14 cellular contexts compared by ENCODE assay signal in the genomic region with DNA sequence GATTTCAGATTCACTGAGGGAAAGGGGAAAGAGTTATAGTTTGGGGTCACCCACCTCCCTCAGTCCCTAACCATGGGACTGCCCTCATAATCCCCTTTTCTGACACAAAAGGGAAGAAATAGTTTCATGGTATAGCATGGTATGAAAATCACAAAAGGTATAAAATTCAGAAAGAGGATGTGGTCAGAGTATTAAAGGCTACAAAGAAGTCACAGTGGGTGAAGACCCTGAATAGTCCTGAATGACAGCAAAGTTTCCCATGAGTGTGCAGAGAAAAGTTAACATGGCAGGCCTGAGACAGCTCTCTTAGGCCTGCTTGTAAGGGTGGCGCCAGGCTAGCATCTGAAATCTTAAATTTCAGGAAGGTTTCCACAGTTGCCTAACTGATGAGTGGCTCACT.
"Had no signal": no experiment of that assay in that cellular context is flagged by ENCODE, and none has a peak within 500 bp of the region (broad histone marks: within the 10 kb centered on the region; RNA-seq: fewer than 3 reads in every experiment).

No MANE protein-coding gene starts in this region.

- ATAC-seq: activated T-helper 17 cell treated with anti-CD3 and anti-CD28 coated beads, Interleukin-2, amount 50 U/mL, for 72 hours; effector memory CD8-positive, alpha-beta T cell; heart left ventricle had no signal

- H3K27ac ChIP-seq: ascending aorta, epithelial cell of prostate, heart left ventricle, right atrium auricular region, skin epidermis had no signal

- H3K4me3 ChIP-seq: ascending aorta, heart left ventricle, right atrium auricular region, skin epidermis had no signal

- H3K4me1 ChIP-seq: ascending aorta had no signal

- H3K9me3 ChIP-seq: ascending aorta, heart left ventricle, right atrium auricular region had no signal

- DNase-seq: activated CD4-positive, alpha-beta T cell treated with anti-CD3 and anti-CD28 coated beads for 1 hour; activated CD4-positive, alpha-beta T cell treated with anti-CD3 and anti-CD28 coated beads, Interleukin-2, amount 50 U/mL, for 4 hours; activated naive CD4-positive, alpha-beta T cell treated with anti-CD3 and anti-CD28 coated beads, Interleukin-2, amount 10 ng/mL, durations not matched to agents 7 days and 5 days; activated T-cell treated with anti-CD3 and anti-CD28 coated beads for 4 hours; dermis blood vessel endothelial cell; effector memory CD8-positive, alpha-beta T cell; heart left ventricle; nucleus accumbens; T-helper 9 cell had no signal

- H3K36me3 ChIP-seq: ascending aorta, heart left ventricle, right atrium auricular region had no signal

- H3K27me3 ChIP-seq: ascending aorta, heart left ventricle, right atrium auricular region had no signal
